ENCODE assay signal across 8 cellular contexts in the genomic region with DNA sequence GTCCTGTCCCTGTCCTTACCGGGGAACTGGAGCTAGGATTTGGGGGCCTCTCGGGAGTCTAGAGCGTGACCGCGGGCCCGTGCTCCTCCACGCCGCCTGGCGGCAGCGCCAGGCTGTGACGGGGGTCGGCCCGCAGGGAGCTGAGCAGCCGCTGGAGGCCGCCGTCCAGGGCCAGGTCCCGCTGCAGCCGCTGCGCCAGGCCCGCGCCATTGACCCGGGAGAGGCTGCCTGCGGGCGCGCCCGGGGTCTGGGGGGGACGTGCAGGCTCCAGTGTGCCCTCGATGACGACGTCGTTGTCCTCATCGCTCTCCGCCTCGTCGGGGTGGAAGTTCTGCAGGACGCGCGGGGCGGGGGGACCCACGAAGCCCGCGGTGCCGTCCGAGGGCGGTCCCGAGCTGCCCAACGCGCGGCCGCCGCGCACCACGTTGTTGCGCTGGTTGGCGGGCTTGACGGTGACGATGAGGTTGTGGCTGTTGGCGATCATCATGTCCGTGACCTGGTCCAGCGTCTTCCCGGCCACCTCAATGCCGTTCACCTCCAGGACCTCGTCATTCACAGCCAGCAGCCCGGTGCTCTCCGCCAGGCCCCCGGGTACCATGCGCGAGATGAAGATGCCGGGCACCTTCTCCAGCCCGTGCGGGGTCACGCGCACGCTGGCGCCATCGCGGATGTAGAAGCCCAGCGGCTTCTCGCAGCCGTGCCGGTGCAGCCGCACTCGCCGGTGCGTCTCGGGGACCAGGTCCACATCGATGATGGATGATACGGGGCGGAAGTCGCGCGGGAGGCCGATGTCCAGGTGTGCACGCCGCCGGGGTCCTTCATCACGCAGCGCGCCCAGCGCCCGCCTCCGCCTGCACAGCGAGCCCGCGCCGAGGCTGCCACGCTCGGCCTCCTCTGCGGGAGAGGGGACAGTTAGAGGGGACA. TPM values are rescaled to one million over a fixed set of nuclear protein-coding genes. Genes with fewer than 3 reads are reported as not detected.
DNase-seq lines count a peak whose midpoint lies in the region; ATAC-seq, FAIRE-seq and TF ChIP-seq lines count a peak whose summit lies in the region.

No MANE protein-coding gene starts in this region.

- DNase-seq in HFFc6 (no peak), kidney (no peak), stomach (no peak), 8988T (no peak), colonic mucosa (no peak)
- peak; percentile 50 for DNase-seq in activated naive CD4-positive, alpha-beta T cell treated with anti-CD3 and anti-CD28 coated beads, Interleukin-2, amount 50 U/mL, for 16 hours

- H3K27me3 Mint-ChIP-seq in HFFc6 (ENCODE audit: insufficient read depth) = no peaks in the 10 kb centered on the region

- TF ChIP-seq POLR2A in stomach (IDR thresholded peaks at IDR 0.05) = no peak

- H3K9ac ChIP-seq in kidney (ENCODE audit: low read length in 2 of 2) (no peak overlapping the region), colonic mucosa (ENCODE audit: low read depth in 2 of 2, low read length in 2 of 2) (no peak overlapping the region)

- 32 to 81% (median 52%) methylated on average over 61 to 109 of the region's 109 CpGs for WGBS in stomach, 5 donors

- peaks cover 32% of the 10 kb centered on the region for H3K36me3 Mint-ChIP-seq in HFFc6 (ENCODE audit: low read depth)

- H3K27me3 ChIP-seq in stomach = peaks cover 0 to 12% (median 0%) of the 10 kb centered on the region in 3 donors
- H3K27me3 ChIP-seq in colonic mucosa = no peaks in the 10 kb centered on the region

- TF ChIP-seq CTCF in HFFc6 (IDR thresholded peaks at IDR 0.05) (peak; percentile 77; the same call in 1 of the 2 replicates), kidney (IDR thresholded peaks at IDR 0.05; ENCODE audit: borderline replicate concordance, extremely low read depth, insufficient read depth) (peak; percentile 27), stomach (IDR thresholded peaks at IDR 0.05) (peak in 3 of 7 experiments; percentile 35 to 52 (median 39)), colonic mucosa (IDR thresholded peaks at IDR 0.05) (no peak)

- intact Hi-C loops in kidney (cut with DNase I) (no loop called here), stomach (cut with DNase I; ENCODE audit: low total_unique reads) (no loop called here), colonic mucosa (cut with DNase I) (loop anchor here (10.0 kb wide), 1 partner anchor 125 kb away; a partner anchor contains a TSS)

- H3K4me3 ChIP-seq in kidney (ENCODE audit: low read length in 2 of 2) (no peak overlapping the region), stomach (peak overlapping the region in 3 of 4 donors; percentile 19 to 37 (median 30)), colonic mucosa (no peak overlapping the region)

- no peaks in the 10 kb centered on the region for H3K4me1 Mint-ChIP-seq in HFFc6 (ENCODE audit: low read depth)

- no peak for ATAC-seq in HG03097 (IDR thresholded peaks at IDR 0.05; ENCODE audit: low FRiP score, unreplicated experiment)
- no peak for ATAC-seq in GM21367 (IDR thresholded peaks at IDR 0.05; ENCODE audit: unreplicated experiment)

- no peak for FAIRE-seq in kidney (lab: Jason Lieb, UNC)

- H3K4me1 ChIP-seq in kidney (ENCODE audit: control insufficient read depth in 1 of 2, insufficient read depth in 1 of 2, low read depth in 1 of 2, low read length in 2 of 2) (no peaks in the 10 kb centered on the region), stomach (peaks cover 0 to 12% (median 0%) of the 10 kb centered on the region in 4 donors), colonic mucosa (no peaks in the 10 kb centered on the region)

- no peaks in the 10 kb centered on the region for H3K36me3 ChIP-seq in kidney (ENCODE audit: control insufficient read depth in 1 of 2, insufficient read depth in 2 of 2, low read length in 2 of 2)
- peaks cover 0 to 15% (median 9%) of the 10 kb centered on the region in 4 donors for H3K36me3 ChIP-seq in stomach
- H3K36me3 ChIP-seq in colonic mucosa = no peaks in the 10 kb centered on the region

- H3K27ac Mint-ChIP-seq in HFFc6 = no peak overlapping the region

- no peak for TF ChIP-seq EP300 in stomach (IDR thresholded peaks at IDR 0.05)

- H3K4me3 Mint-ChIP-seq in HFFc6 = no peak overlapping the region

- H3K9me3 ChIP-seq in kidney (ENCODE audit: control insufficient read depth in 1 of 2, low read length in 2 of 2) (no peaks in the 10 kb centered on the region), stomach (peaks cover 0 to 18% (median 7%) of the 10 kb centered on the region in 4 donors), colonic mucosa (no peaks in the 10 kb centered on the region)

- H3K9me3 Mint-ChIP-seq in HFFc6 = peaks cover 15% of the 10 kb centered on the region

- H3K27ac ChIP-seq in kidney (ENCODE audit: low read depth in 2 of 2, low read length in 2 of 2) (no peak overlapping the region), stomach (no peak overlapping the region), colonic mucosa (no peak overlapping the region)

RNA-seq across cellular contexts. Expression of a gene that starts 50.9 kb away (rescaled TPM):
- 10 to 100 TPM; 11.5 to 15.6 (median 14.3) TPM for total RNA-seq in HFFc6 (2021; fragmentation: NEBNext Ultra II Directional; extraction: Animal tissue kit (Norgen Biotek cat#: 25700))
- 21.1 TPM for total RNA-seq in kidney
- polyA plus RNA-seq in kidney (ENCODE audit: insufficient read depth, low read depth, low replicate concordance) = 6.0 TPM
- total RNA-seq in stomach = 10 to 100 TPM in 4 of 5 donors, 1 to 10 TPM in 1; 8.1 to 24.6 (median 14.3) TPM
- polyA plus RNA-seq in stomach = 1 to 10 TPM; 4.2 to 6.0 (median 5.0) TPM
- total RNA-seq in colonic mucosa = 10 to 100 TPM; 17.8 to 18.1 TPM

Comparison
In these comparisons a context has a peak if more than half of its experiments do, and no peak if none do; other contexts are left out.
1. H3K4me3 ChIP-seq: peak in stomach (3 of 4); none in kidney (0 of 2) and colonic mucosa (single experiment).